Comparison of ENCODE assay signal across 10 cellular contexts in genomic region chr1:116111196-116112021, GRCh38. TPM values are rescaled to one million over a fixed set of nuclear protein-coding genes. Genes with fewer than 3 reads are reported as not detected.
A peak's percentile ranks its signal among the peaks of the same experiment; 100 is the strongest.
DNase-seq lines count a peak whose midpoint lies in the region; ATAC-seq and TF ChIP-seq lines count a peak whose summit lies in the region.
"Had no signal": no experiment of that assay in that cellular context is flagged by ENCODE, and none has a peak within 500 bp of the region (broad histone marks: within the 10 kb centered on the region; RNA-seq: fewer than 3 reads in every experiment).

Gene MAB21L3, plus strand, starts transcription at chr1:116111399. Its CDS starts 1,217 bp downstream, at chr1:116112616.

- H3K4me3 ChIP-seq in GM12865 (ENCODE audit: low read depth, low read length) (no peak within 1 kb of the TSS), LNCaP clone FGC (ENCODE audit: low read depth, low read length) (peak within 1 kb of the TSS; percentile 32), lower leg skin (ENCODE audit: low read depth, poor library complexity, severe bottlenecking) (no peak within 1 kb of the TSS)

- TF ChIP-seq POLR2A in lower leg skin (IDR thresholded peaks at IDR 0.05): no peak

- intact Hi-C loops in lower leg skin (cut with DNase I; ENCODE audit: low total_unique reads): no loop called here

- peak; percentile 16 for DNase-seq in GM12865 (ENCODE audit: low read depth)
- DNase-seq in LNCaP clone FGC (ENCODE audit: low read depth): peak; percentile 78
- DNase-seq in lower leg skin (ENCODE audit: low spot score in 2 of 2): no peak
- DNase-seq in NCI-H2081 treated with DMSO at 0.1 percent for 48 hours (lab: John Stamatoyannopoulos, UW): no peak
- DNase-seq in T-helper 9 cell: no peak
- DNase-seq in stimulated activated CD4-positive, alpha-beta T cell treated with anti-CD3 and anti-CD28 coated beads, Interleukin-4, amount 100 ng/mL, for 24 hours: no peak
- DNase-seq: CD8-positive, alpha-beta T cell had no signal

- TF ChIP-seq CTCF in GM12865 (IDR thresholded peaks at IDR 0.05; ENCODE audit: insufficient read depth, low read depth, low read length, missing control alignments) (no peak), LNCaP clone FGC (IDR thresholded peaks at IDR 0.05; ENCODE audit: control insufficient read depth, extremely low read depth, insufficient read depth) (no peak), lower leg skin (IDR thresholded peaks at IDR 0.05) (no peak)

- peak; percentile 72 for ATAC-seq in GM21717 (IDR thresholded peaks at IDR 0.05; ENCODE audit: unreplicated experiment)
- ATAC-seq in GM19035 (IDR thresholded peaks at IDR 0.05; ENCODE audit: unreplicated experiment): no peak
- ATAC-seq: CD8-positive, alpha-beta T cell had no signal

- 24 to 30% methylated on average over 14 of the region's 14 CpGs for WGBS in lower leg skin, 2 donors

RNA-seq across cellular contexts. Expression of gene MAB21L3, which starts in this region (rescaled TPM):
- 10 to 100 TPM; 17.7 to 27.1 (median 23.4) TPM for total RNA-seq in lower leg skin
- total RNA-seq: CD8-positive, alpha-beta T cell; glomerular endothelial cell had no signal

Comparison
In these comparisons a context has a peak if more than half of its experiments do, and no peak if none do; other contexts are left out.
1. DNase-seq: peak in GM12865 (single experiment) and LNCaP clone FGC (single experiment); none in lower leg skin (0 of 2), NCI-H2081 treated with DMSO at 0.1 percent for 48 hours (single experiment), T-helper 9 cell (single experiment) and stimulated activated CD4-positive, alpha-beta T cell treated with anti-CD3 and anti-CD28 coated beads, Interleukin-4, amount 100 ng/mL, for 24 hours (single experiment).